21 cellular contexts compared by ENCODE assay signal in the genomic region with DNA sequence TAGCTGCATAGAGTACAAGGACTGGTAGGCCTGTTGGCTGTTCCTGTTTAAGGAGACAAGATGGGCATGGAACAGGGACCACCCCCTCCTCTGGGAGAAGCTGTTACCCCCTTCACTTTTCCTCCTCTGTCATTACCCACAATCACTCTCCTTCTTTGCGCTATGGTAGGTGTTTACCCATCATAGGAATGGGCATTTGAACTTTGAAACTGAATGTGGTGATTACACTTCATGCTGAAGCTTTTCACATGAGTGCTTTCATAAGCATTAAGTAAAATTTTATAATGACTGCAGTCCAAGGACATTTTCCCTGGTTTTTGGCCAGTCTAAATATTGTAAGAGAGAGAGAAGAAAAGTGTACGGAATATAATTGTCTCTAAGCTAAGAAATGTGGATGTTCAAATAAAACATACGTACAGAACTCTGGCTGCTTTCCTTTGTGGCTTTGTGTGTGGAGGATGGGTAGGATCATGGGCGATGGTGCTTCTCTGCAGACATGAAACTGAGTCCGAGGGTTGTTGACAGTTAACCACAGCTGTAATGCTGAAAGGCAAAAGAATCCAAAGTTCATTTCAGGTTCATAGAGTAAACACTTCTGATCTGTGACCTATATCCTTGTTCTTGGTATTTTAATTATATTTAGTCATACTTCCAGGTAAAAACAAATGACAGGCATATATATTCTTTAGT. TPM values are rescaled to one million over a fixed set of nuclear protein-coding genes. Genes with fewer than 3 reads are reported as not detected.
A peak's percentile ranks its signal among the peaks of the same experiment; 100 is the strongest.
DNase-seq lines count a peak whose midpoint lies in the region; ATAC-seq, FAIRE-seq and TF ChIP-seq lines count a peak whose summit lies in the region.
"Had no signal": no experiment of that assay in that cellular context is flagged by ENCODE, and none has a peak within 500 bp of the region (broad histone marks: within the 10 kb centered on the region; RNA-seq: fewer than 3 reads in every experiment).

No MANE protein-coding gene starts in this region.

- TF ChIP-seq CTCF in Peyer's patch (IDR thresholded peaks at IDR 0.05) (no peak), nephron (IDR thresholded peaks at IDR 0.05; ENCODE audit: unreplicated experiment in 3 of 3) (no peak)

- no peak for ATAC-seq in HG03095 (IDR thresholded peaks at IDR 0.05; ENCODE audit: unreplicated experiment)
- ATAC-seq: activated CD4-positive, CD25-positive, alpha-beta regulatory T cell treated with anti-CD3 and anti-CD28 coated beads, Interleukin-2, amount 50 U/mL, for 24 hours; stimulated activated naive B cell treated with anti-CD40 and anti-IgM and Interleukin-4, amounts not matched to agents 10 μg/mL and 1 μg/mL and 100 μg/mL, for 72 hours had no signal

- H3K4me3 ChIP-seq in Peyer's patch: peak overlapping the region in 1 of 4 donors; percentile 25
- H3K4me3 ChIP-seq: ascending aorta, neural progenitor cell, tibial artery had no signal

- peak overlapping the region; percentile 41 to 74 (median 60) for H3K27ac Mint-ChIP-seq in nephron
- H3K27ac Mint-ChIP-seq: endodermal cell; neural progenitor cell; stimulated activated naive B cell treated with anti-CD40 and anti-IgM and Interleukin-4, amounts not matched to agents 10 μg/mL and 1 μg/mL and 100 μg/mL, for 72 hours had no signal

- FAIRE-seq in frontal cortex (lab: Jason Lieb, UNC): no peak

- peaks cover 0 to 4% (median 0%) of the 10 kb centered on the region in 4 donors for H3K9me3 ChIP-seq in Peyer's patch
- H3K9me3 ChIP-seq: ascending aorta, tibial artery had no signal

- H3K27me3 ChIP-seq in Peyer's patch: no peaks in the 10 kb centered on the region
- H3K27me3 ChIP-seq: ascending aorta, neural progenitor cell, tibial artery had no signal

- no peak overlapping the region for H3K4me3 Mint-ChIP-seq in nephron
- H3K4me3 Mint-ChIP-seq: endodermal cell; neural progenitor cell; stimulated activated naive B cell treated with anti-CD40 and anti-IgM and Interleukin-4, amounts not matched to agents 10 μg/mL and 1 μg/mL and 100 μg/mL, for 72 hours had no signal

- peaks cover 0 to 6% (median 0%) of the 10 kb centered on the region in 4 donors for H3K4me1 ChIP-seq in Peyer's patch
- H3K4me1 ChIP-seq: tibial artery had no signal

- peaks cover 11% of the 10 kb centered on the region for H3K4me1 Mint-ChIP-seq in nephron
- H3K4me1 Mint-ChIP-seq: neural progenitor cell; stimulated activated naive B cell treated with anti-CD40 and anti-IgM and Interleukin-4, amounts not matched to agents 10 μg/mL and 1 μg/mL and 100 μg/mL, for 72 hours had no signal

- H3K36me3 ChIP-seq in Peyer's patch: no peaks in the 10 kb centered on the region
- H3K36me3 ChIP-seq: neural progenitor cell had no signal

- no peaks in the 10 kb centered on the region for H3K27me3 Mint-ChIP-seq in nephron (ENCODE audit: low read depth)

- H3K27ac ChIP-seq in Peyer's patch: peak overlapping the region in 3 of 4 donors; percentile 51 to 83 (median 72)
- H3K27ac ChIP-seq: neural progenitor cell, tibial artery had no signal

- peaks cover 2% of the 10 kb centered on the region for H3K36me3 Mint-ChIP-seq in nephron (ENCODE audit: low read depth)
- H3K36me3 Mint-ChIP-seq: neural progenitor cell had no signal

- DNase-seq in DMS53 (lab: John Stamatoyannopoulos, UW) (peak; percentile 81), Peyer's patch (peak in 1 of 3 donors; percentile 72), iris pigment epithelial cell (ENCODE audit: low read depth) (peak; percentile 65), medulla oblongata (ENCODE audit: extremely low spot score) (no peak), SKM-1 (lab: John Stamatoyannopoulos, UW; ENCODE audit: unreplicated experiment) (no peak), frontal cortex (ENCODE audit: low spot score in 2 of 2) (no peak)
- DNase-seq: activated effector memory CD4-positive, alpha-beta T cell treated with anti-CD3 and anti-CD28 coated beads, Interleukin-2, amount 50 U/mL, for 16 hours; DND-41; endodermal cell; head of caudate nucleus; mesenchymal stem cell; NCI-H2081; NCI-H524; stimulated activated naive B cell treated with anti-CD40 and anti-IgM and Interleukin-4, amounts not matched to agents 10 μg/mL and 1 μg/mL and 100 μg/mL, for 72 hours; T-helper 9 cell; tibial artery had no signal

- peaks cover 10% of the 10 kb centered on the region for H3K9me3 Mint-ChIP-seq in nephron

- TF ChIP-seq POLR2A in Peyer's patch (IDR thresholded peaks at IDR 0.05): no peak

RNA-seq across cellular contexts. Expression of gene CCN2, which starts 56.3 kb away (rescaled TPM):
- total RNA-seq in Peyer's patch (100 to 1,000 TPM in 1 of 4 donors, 10 to 100 TPM in 3; 28.7 to 262 (median 72.2) TPM), frontal cortex (4.1 TPM)

Comparison
In these comparisons a context has a peak if more than half of its experiments do, and no peak if none do; other contexts are left out.
1. DNase-seq: peak in DMS53 (single experiment) and iris pigment epithelial cell (single experiment); none in medulla oblongata (single experiment), SKM-1 (single experiment) and frontal cortex (0 of 2).